In the genomic region with DNA sequence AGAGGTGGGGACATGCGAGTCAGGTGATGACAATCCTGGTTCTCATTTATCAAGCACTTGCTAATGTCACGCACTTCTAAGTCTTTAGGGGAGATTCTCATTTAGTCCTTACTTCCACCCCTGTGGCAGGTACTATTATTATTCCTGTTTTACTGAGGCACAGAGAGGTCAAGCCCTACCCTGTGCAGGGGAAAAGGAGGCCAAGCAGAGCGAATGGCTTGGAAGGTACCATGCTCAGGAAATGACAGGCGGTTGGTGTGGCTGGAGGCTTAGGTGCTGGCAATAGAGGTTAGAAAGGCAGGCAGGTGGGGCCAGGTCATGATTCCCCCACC, we compare ENCODE assay signal across 16 cellular contexts.
DNase-seq lines count a peak whose midpoint lies in the region; ATAC-seq and TF ChIP-seq lines count a peak whose summit lies in the region.
"Had no signal": no experiment of that assay in that cellular context is flagged by ENCODE, and none has a peak within 500 bp of the region (broad histone marks: within the 10 kb centered on the region; RNA-seq: fewer than 3 reads in every experiment).

No MANE protein-coding gene starts in this region.

- H4K20me1 ChIP-seq in Loucy (ENCODE audit: insufficient read depth, low read length, poor library complexity, severe bottlenecking) = no peaks in the 10 kb centered on the region

- no peaks in the 10 kb centered on the region for H3K9me2 ChIP-seq in Loucy (replicated peaks; ENCODE audit: low read depth, low read length)

- TF ChIP-seq CTCF in CD14-positive monocyte (IDR thresholded peaks at IDR 0.05) (no peak), Loucy (conservative IDR thresholded peaks at IDR 0.05; ENCODE audit: low read length) (no peak), neutrophil (IDR thresholded peaks at IDR 0.05) (no peak), ascending aorta (IDR thresholded peaks at IDR 0.05) (no peak)

- peak overlapping the region in 5 of 7 donors; percentile 18 to 98 (median 67) for H3K27ac Mint-ChIP-seq in CD14-positive monocyte
- no peak overlapping the region for H3K27ac Mint-ChIP-seq in T-helper 17 cell

- H3K27me3 Mint-ChIP-seq in CD14-positive monocyte (ENCODE audit: low read depth in 3 of 3) (peaks cover 25 to 47% (median 31%) of the 10 kb centered on the region in 3 donors), T-helper 17 cell (peaks cover 12% of the 10 kb centered on the region)

- H3K9me3 ChIP-seq in Loucy (ENCODE audit: insufficient read depth, low read depth, low read length) = no peaks in the 10 kb centered on the region
- no peaks in the 10 kb centered on the region for H3K9me3 ChIP-seq in ectodermal cell (ENCODE audit: control insufficient read depth, low read length)
- no peaks in the 10 kb centered on the region for H3K9me3 ChIP-seq in neutrophil
- no peaks in the 10 kb centered on the region for H3K9me3 ChIP-seq in T-helper 17 cell (ENCODE audit: control insufficient read depth, low read length, poor library complexity, severe bottlenecking)
- H3K9me3 ChIP-seq in ascending aorta = no peaks in the 10 kb centered on the region
- H3K9me3 ChIP-seq: BLaER1, gastrocnemius medialis, thyroid gland had no signal

- WGBS in ectodermal cell, 2 experiments = 86 to 90% methylated on average over 4 of the region's 4 CpGs

- intact Hi-C loops in CD14-positive monocyte (cut with micrococcal nuclease) (no loop called here), ascending aorta (cut with DNase I) (no loop called here)

- DNase-seq in CD14-positive monocyte (ENCODE audit: low spot score) (no peak), T-helper 17 cell (no peak), ascending aorta (ENCODE audit: low spot score in 2 of 2) (no peak)
- DNase-seq: activated CD4-positive, CD25-positive, alpha-beta regulatory T cell treated with anti-CD3 and anti-CD28 coated beads, Interleukin-2, amount 50 U/mL, for 72 hours; amygdala; dorsolateral prefrontal cortex; gastrocnemius medialis; T-cell; thyroid gland had no signal

- H3F3A ChIP-seq in Loucy (ENCODE audit: low read depth) = peaks cover 6% of the 10 kb centered on the region

- H3K4me2 ChIP-seq in Loucy (ENCODE audit: low read depth, low read length, poor library complexity, severe bottlenecking) = peak overlapping the region; percentile 70
- H3K4me2 ChIP-seq: BLaER1 had no signal

- H3K4me3 Mint-ChIP-seq in CD14-positive monocyte (peak overlapping the region; percentile 12 to 65), T-helper 17 cell (no peak overlapping the region)
- H3K4me3 Mint-ChIP-seq: T-cell had no signal

- H3K4me1 Mint-ChIP-seq in CD14-positive monocyte (peaks cover 59% of the 10 kb centered on the region), T-helper 17 cell (peaks cover 72% of the 10 kb centered on the region)

- peaks cover 19 to 29% of the 10 kb centered on the region in 2 donors for H3K36me3 Mint-ChIP-seq in CD14-positive monocyte
- H3K36me3 Mint-ChIP-seq in T-helper 17 cell (ENCODE audit: low read depth) = no peaks in the 10 kb centered on the region
- H3K36me3 Mint-ChIP-seq: IgD-negative memory B cell, T-cell had no signal

- H3K9me3 Mint-ChIP-seq in CD14-positive monocyte = peaks cover 0 to 2% (median 0%) of the 10 kb centered on the region in 7 donors
- H3K9me3 Mint-ChIP-seq: IgD-negative memory B cell, T-cell had no signal

- H3K4me3 ChIP-seq in Loucy (ENCODE audit: low read length, poor library complexity, severe bottlenecking) (no peak overlapping the region), ectodermal cell (ENCODE audit: insufficient read depth, low read depth, low read length) (no peak overlapping the region), neutrophil (ENCODE audit: low read depth in 1 of 2, low read length in 1 of 2) (no peak overlapping the region), ascending aorta (no peak overlapping the region)
- H3K4me3 ChIP-seq: BLaER1, dorsolateral prefrontal cortex, gastrocnemius medialis, thyroid gland had no signal

- peak overlapping the region; percentile 48 for H3K9ac ChIP-seq in Loucy (ENCODE audit: low read depth, low read length, poor library complexity, severe bottlenecking)
- H3K9ac ChIP-seq: BLaER1 had no signal

- no peaks in the 10 kb centered on the region for H3K27me3 ChIP-seq in Loucy (ENCODE audit: insufficient read depth, low read length, poor library complexity, severe bottlenecking)
- no peaks in the 10 kb centered on the region for H3K27me3 ChIP-seq in ectodermal cell (ENCODE audit: control insufficient read depth, insufficient read depth, low read length, poor library complexity, severe bottlenecking)
- no peaks in the 10 kb centered on the region for H3K27me3 ChIP-seq in neutrophil
- H3K27me3 ChIP-seq in ascending aorta = no peaks in the 10 kb centered on the region
- H3K27me3 ChIP-seq: gastrocnemius medialis, thyroid gland had no signal

- no peak overlapping the region for H2AFZ ChIP-seq in Loucy (ENCODE audit: low read length)

- no peaks in the 10 kb centered on the region for H3K36me3 ChIP-seq in Loucy (ENCODE audit: insufficient read depth, low read length)
- no peaks in the 10 kb centered on the region for H3K36me3 ChIP-seq in ectodermal cell (ENCODE audit: control insufficient read depth, insufficient read depth, low read length)
- H3K36me3 ChIP-seq in neutrophil = no peaks in the 10 kb centered on the region
- no peaks in the 10 kb centered on the region for H3K36me3 ChIP-seq in ascending aorta
- H3K36me3 ChIP-seq: BLaER1, gastrocnemius medialis, thyroid gland had no signal

- H3K4me1 ChIP-seq in Loucy (ENCODE audit: insufficient read depth, low read length, poor library complexity, severe bottlenecking) (peaks cover 94% of the 10 kb centered on the region), ectodermal cell (ENCODE audit: control insufficient read depth, insufficient read depth, low read length) (peaks cover 21% of the 10 kb centered on the region), neutrophil (ENCODE audit: control insufficient read depth in 1 of 2, insufficient read depth in 1 of 2, low read depth in 1 of 2, low read length in 1 of 2) (peaks cover 49 to 61% of the 10 kb centered on the region in 2 experiments), ascending aorta (no peaks in the 10 kb centered on the region)
- H3K4me1 ChIP-seq: gastrocnemius medialis, thyroid gland had no signal

- no peaks in the 10 kb centered on the region for H3K79me2 ChIP-seq in Loucy (ENCODE audit: insufficient read depth, low read length)

- ATAC-seq in T-helper 17 cell (no peak), GM18861 (IDR thresholded peaks at IDR 0.05; ENCODE audit: unreplicated experiment) (no peak), GM21619 (IDR thresholded peaks at IDR 0.05; ENCODE audit: unreplicated experiment) (no peak)
- ATAC-seq: gastrocnemius medialis, T-cell had no signal

- H3K27ac ChIP-seq in ectodermal cell (ENCODE audit: insufficient read depth, low read depth, low read length, poor library complexity, severe bottlenecking) = peak overlapping the region; percentile 50
- H3K27ac ChIP-seq in neutrophil = peak overlapping the region; percentile 96
- no peak overlapping the region for H3K27ac ChIP-seq in ascending aorta
- H3K27ac ChIP-seq: BLaER1, dorsolateral prefrontal cortex, gastrocnemius medialis, thyroid gland had no signal

Comparison
In these comparisons a context has a peak if more than half of its experiments do, and no peak if none do; other contexts are left out.
1. H3K27ac ChIP-seq: peak in ectodermal cell (single experiment) and neutrophil (single experiment); none in ascending aorta (0 of 2).